In genomic region chr14:73780896-73781295, GRCh38 we compare ENCODE assay signal across 18 cellular contexts.
DNase-seq lines count a peak whose midpoint lies in the region; ATAC-seq, FAIRE-seq and TF ChIP-seq lines count a peak whose summit lies in the region.
"Had no signal": no experiment of that assay in that cellular context is flagged by ENCODE, and none has a peak within 500 bp of the region (broad histone marks: within the 10 kb centered on the region; RNA-seq: fewer than 3 reads in every experiment).

No MANE protein-coding gene starts in this region.

- peaks cover 26 to 85% (median 60%) of the 10 kb centered on the region in 4 donors for H3K4me1 Mint-ChIP-seq in CD4-positive, CD25-positive, alpha-beta regulatory T cell
- H3K4me1 Mint-ChIP-seq in T-cell (peaks cover 75 to 80% (median 76%) of the 10 kb centered on the region in 3 donors), nephron (peaks cover 65% of the 10 kb centered on the region)

- H3K27me3 Mint-ChIP-seq in CD4-positive, CD25-positive, alpha-beta regulatory T cell = no peaks in the 10 kb centered on the region
- no peaks in the 10 kb centered on the region for H3K27me3 Mint-ChIP-seq in T-cell
- H3K27me3 Mint-ChIP-seq in nephron (ENCODE audit: low read depth) = no peaks in the 10 kb centered on the region

- H3K4me2 ChIP-seq in BLaER1 = peak overlapping the region; percentile 36
- H3K4me2 ChIP-seq: SK-N-SH had no signal

- H3K27me3 ChIP-seq in BLaER1 = no peaks in the 10 kb centered on the region
- no peaks in the 10 kb centered on the region for H3K27me3 ChIP-seq in CD4-positive, CD25-positive, alpha-beta regulatory T cell (ENCODE audit: control insufficient read depth, insufficient read depth, low read length)

- H3K4me3 Mint-ChIP-seq in CD4-positive, CD25-positive, alpha-beta regulatory T cell = peak overlapping the region in 1 of 4 donors; percentile 15
- no peak overlapping the region for H3K4me3 Mint-ChIP-seq in T-cell
- H3K4me3 Mint-ChIP-seq in nephron = peak overlapping the region in 1 of 3 experiments; percentile 32

- TF ChIP-seq CTCF in nephron (IDR thresholded peaks at IDR 0.05; ENCODE audit: unreplicated experiment in 3 of 3) = no peak

- CTCF ChIA-PET in T-cell (lab: Charles Lee) = interaction anchor here (0.8 to 1.0 kb wide), 3 partner anchors 21 to 52 kb away, joined by 3 to 5 read pairs (median 3); a partner anchor contains a TSS

- no peaks in the 10 kb centered on the region for H3K9me3 ChIP-seq in BLaER1
- no peaks in the 10 kb centered on the region for H3K9me3 ChIP-seq in CD4-positive, CD25-positive, alpha-beta regulatory T cell (ENCODE audit: control insufficient read depth in 2 of 2, low read length in 2 of 2)
- H3K9me3 ChIP-seq: SK-N-SH had no signal

- H3K9me3 Mint-ChIP-seq in CD4-positive, CD25-positive, alpha-beta regulatory T cell = no peaks in the 10 kb centered on the region
- H3K9me3 Mint-ChIP-seq in T-cell (no peaks in the 10 kb centered on the region), nephron (no peaks in the 10 kb centered on the region)

- POLR2A ChIA-PET in T-cell (lab: Charles Lee) = no interaction called here

- no peak overlapping the region for H3K9ac ChIP-seq in BLaER1
- H3K9ac ChIP-seq: SK-N-SH had no signal

- no peak overlapping the region for H3K4me3 ChIP-seq in BLaER1
- H3K4me3 ChIP-seq in CD4-positive, CD25-positive, alpha-beta regulatory T cell (ENCODE audit: low read depth, low read length) = no peak overlapping the region

- peak overlapping the region; percentile 11 to 22 (median 17) for H3K27ac Mint-ChIP-seq in CD4-positive, CD25-positive, alpha-beta regulatory T cell
- H3K27ac Mint-ChIP-seq in T-cell (peak overlapping the region; percentile 28 to 48), nephron (peak overlapping the region; percentile 58 to 78 (median 75))

- H3K4me1 ChIP-seq in BLaER1 = peaks cover 92% of the 10 kb centered on the region
- peaks cover 41% of the 10 kb centered on the region for H3K4me1 ChIP-seq in CD4-positive, CD25-positive, alpha-beta regulatory T cell (ENCODE audit: control insufficient read depth, insufficient read depth, low read length, poor library complexity, severe bottlenecking)

- DNase-seq in CD4-positive, CD25-positive, alpha-beta regulatory T cell = no peak
- no peak for DNase-seq in T-cell
- no peak for DNase-seq in inferior parietal cortex (ENCODE audit: extremely low spot score)
- DNase-seq in GM19239 (ENCODE audit: insufficient read length, low spot score) = no peak
- no peak for DNase-seq in NCI-H2227 (lab: John Stamatoyannopoulos, UW; ENCODE audit: unreplicated experiment)
- DNase-seq: ACHN, GF-D8, GOT3, NCI-H1092, NCI-H146, NCI-H2081, NCI-H510A, NCI-H774, SK-N-SH had no signal

- H3K36me3 Mint-ChIP-seq in CD4-positive, CD25-positive, alpha-beta regulatory T cell = no peaks in the 10 kb centered on the region
- H3K36me3 Mint-ChIP-seq in T-cell (peaks cover 13% of the 10 kb centered on the region), nephron (ENCODE audit: low read depth) (peaks cover 10% of the 10 kb centered on the region)

- no peak for FAIRE-seq in GM19239 (lab: Jason Lieb, UNC)
- FAIRE-seq: GM12892, HepG2 had no signal

- H3K27ac ChIP-seq in BLaER1 = peak overlapping the region; percentile 42; the same call in 1 of the 2 replicates
- H3K27ac ChIP-seq in CD4-positive, CD25-positive, alpha-beta regulatory T cell (ENCODE audit: insufficient read depth, low read length, poor library complexity, severe bottlenecking) = no peak overlapping the region

- H3K36me3 ChIP-seq in BLaER1 = peaks cover 27% of the 10 kb centered on the region
- no peaks in the 10 kb centered on the region for H3K36me3 ChIP-seq in CD4-positive, CD25-positive, alpha-beta regulatory T cell (ENCODE audit: control insufficient read depth, insufficient read depth, low read length)

- peaks cover 84% of the 10 kb centered on the region for H4K20me1 ChIP-seq in BLaER1

- no peak for ATAC-seq in CD4-positive, CD25-positive, alpha-beta regulatory T cell (ENCODE audit: low read depth in 2 of 2)
- ATAC-seq in T-cell (replicated peaks in 1 of 4) = no peak
- ATAC-seq: HepG2 had no signal

Comparison
In these comparisons a context has a peak if more than half of its experiments do, and no peak if none do; other contexts are left out.
1. H3K27ac Mint-ChIP-seq: peak in every context shown above with its lines; median percentile 75 in nephron; 38 in T-cell; 17 in CD4-positive, CD25-positive, alpha-beta regulatory T cell.